Comparison of ENCODE assay signal across 8 cellular contexts in genomic region chr1:230067871-230068814, GRCh38. TPM values are rescaled to one million over a fixed set of nuclear protein-coding genes. Genes with fewer than 3 reads are reported as not detected.
A peak's percentile ranks its signal among the peaks of the same experiment; 100 is the strongest.
DNase-seq lines count a peak whose midpoint lies in the region; ATAC-seq and TF ChIP-seq lines count a peak whose summit lies in the region.

No MANE protein-coding gene starts in this region.

- intact Hi-C loops in left lung (cut with DNase I), result no loop called here

- H3K4me3 ChIP-seq in HFF-Myc (replicated peaks; ENCODE audit: low read depth, low read length) (peak overlapping the region; percentile 80), coronary artery (peak overlapping the region; percentile 87), left lung (peak overlapping the region; percentile 73 to 77)

- peak; percentile 51 for ATAC-seq in left lung
- ATAC-seq in GM18873 (IDR thresholded peaks at IDR 0.05; ENCODE audit: low FRiP score, unreplicated experiment), result no peak

- H3K9me3 ChIP-seq in left lung, result no peaks in the 10 kb centered on the region

- no peaks in the 10 kb centered on the region for H3K36me3 ChIP-seq in left lung

- H3K27ac ChIP-seq in VCaP (peak overlapping the region; percentile 88), coronary artery (peak overlapping the region; percentile 95), left lung (peak overlapping the region; percentile 86 to 90)

- H3K4me1 ChIP-seq in left lung, result peaks cover 12 to 41% of the 10 kb centered on the region in 2 donors

- no peaks in the 10 kb centered on the region for H3K27me3 ChIP-seq in left lung

- TF ChIP-seq CTCF in HFF-Myc (IDR thresholded peaks at IDR 0.05; ENCODE audit: low read depth, low read length, missing control alignments) (no peak), VCaP (conservative IDR thresholded peaks at IDR 0.05) (0 out of 2 replicates have a peak, but pooled peaks have one; percentile 7), coronary artery (IDR thresholded peaks at IDR 0.05) (no peak), left lung (IDR thresholded peaks at IDR 0.05) (no peak)

- DNase-seq in C1 segment of cervical spinal cord (lab: John Stamatoyannopoulos, UW) (peak in 8 of 14 donors; percentile 19 to 69 (median 52)), HFF-Myc (ENCODE audit: extremely low read depth, low read depth) (no peak), coronary artery (ENCODE audit: low spot score) (peak; percentile 38), left lung (peak in 1 of 2 donors; percentile 90), NCI-H446 treated with DMSO at 0.1 percent for 48 hours (lab: John Stamatoyannopoulos, UW) (no peak)
- peak; percentile 17 for DNase-seq in stimulated activated CD4-positive, alpha-beta T cell treated with anti-CD3 and anti-CD28 coated beads, Interleukin-4, amount 100 ng/mL, for 24 hours

RNA-seq across cellular contexts. Expression of gene GALNT2, which starts 1.1 kb away (rescaled TPM):
- total RNA-seq in left lung, result 100 to 1,000 TPM in 1 of 2 donors, 10 to 100 TPM in 1; 79.5 to 114 TPM

Comparison
In these comparisons a context has a peak if more than half of its experiments do, and no peak if none do; other contexts are left out.
1. DNase-seq: peak in C1 segment of cervical spinal cord (8 of 14), coronary artery (single experiment) and stimulated activated CD4-positive, alpha-beta T cell treated with anti-CD3 and anti-CD28 coated beads, Interleukin-4, amount 100 ng/mL, for 24 hours (single experiment); none in HFF-Myc (single experiment) and NCI-H446 treated with DMSO at 0.1 percent for 48 hours (single experiment).
2. Peak in every context shown above with its lines, with median percentiles within 50 percentile points of each other: H3K4me3 ChIP-seq and H3K27ac ChIP-seq.